ENCODE assay signal across 25 cellular contexts in genomic region chr11:62011881-62012280, GRCh38.
"Had no signal": no experiment of that assay in that cellular context is flagged by ENCODE, and none has a peak within 500 bp of the region (broad histone marks: within the 10 kb centered on the region; RNA-seq: fewer than 3 reads in every experiment).

No MANE protein-coding gene starts in this region.

- DNase-seq: colonic mucosa; dermis blood vessel endothelial cell; effector memory CD4-positive, alpha-beta T cell; heart left ventricle; kidney; midbrain; naive thymus-derived CD4-positive, alpha-beta T cell; nucleus accumbens; psoas muscle; right cardiac atrium; sigmoid colon; stimulated activated naive B cell treated with anti-CD40 and anti-IgM and Interleukin-4, amounts not matched to agents 10 μg/mL and 1 μg/mL and 100 μg/mL, for 72 hours; uterus had no signal

- H2AFZ ChIP-seq: hepatocyte, neural progenitor cell had no signal

- H3K4me1 ChIP-seq: colonic mucosa, esophagus muscularis mucosa, foreskin keratinocyte, gastroesophageal sphincter, neural progenitor cell, psoas muscle, sigmoid colon, upper lobe of right lung, uterus had no signal

- H3K27me3 Mint-ChIP-seq: naive thymus-derived CD4-positive, alpha-beta T cell had no signal

- H3K4me3 Mint-ChIP-seq: memory B cell; naive thymus-derived CD4-positive, alpha-beta T cell; nephron; neural progenitor cell; stimulated activated naive B cell treated with anti-CD40 and anti-IgM and Interleukin-4, amounts not matched to agents 10 μg/mL and 1 μg/mL and 100 μg/mL, for 72 hours; stimulated activated naive CD8-positive, alpha-beta T cell treated with anti-CD3 and anti-CD28 coated beads, Interleukin-15, Interleukin-2, amounts not matched to agents 100 ng/mL and 50 ng/mL, for 24 hours had no signal

- H3K27me3 ChIP-seq: colonic mucosa, esophagus muscularis mucosa, foreskin keratinocyte, gastroesophageal sphincter, heart left ventricle, hepatocyte, neural progenitor cell, sigmoid colon, tibial nerve, upper lobe of right lung, uterus had no signal

- H3K9ac ChIP-seq: neural progenitor cell had no signal

- H3K9me3 ChIP-seq: colonic mucosa, esophagus muscularis mucosa, gastroesophageal sphincter, heart left ventricle, psoas muscle, sigmoid colon, thoracic aorta, tibial nerve, upper lobe of right lung, uterus had no signal

- H3K4me1 Mint-ChIP-seq: memory B cell; stimulated activated naive B cell treated with anti-CD40 and anti-IgM and Interleukin-4, amounts not matched to agents 10 μg/mL and 1 μg/mL and 100 μg/mL, for 72 hours had no signal

- H3K27ac Mint-ChIP-seq: memory B cell; stimulated activated naive B cell treated with anti-CD40 and anti-IgM and Interleukin-4, amounts not matched to agents 10 μg/mL and 1 μg/mL and 100 μg/mL, for 72 hours; stimulated activated naive CD8-positive, alpha-beta T cell treated with anti-CD3 and anti-CD28 coated beads, Interleukin-15, Interleukin-2, amounts not matched to agents 100 ng/mL and 50 ng/mL, for 24 hours had no signal

- H3K9me3 Mint-ChIP-seq: nephron; stimulated activated naive B cell treated with anti-CD40 and anti-IgM and Interleukin-4, amounts not matched to agents 10 μg/mL and 1 μg/mL and 100 μg/mL, for 72 hours; stimulated activated naive CD8-positive, alpha-beta T cell treated with anti-CD3 and anti-CD28 coated beads, Interleukin-15, Interleukin-2, amounts not matched to agents 100 ng/mL and 50 ng/mL, for 24 hours had no signal

- H3K27ac ChIP-seq: colonic mucosa, esophagus muscularis mucosa, foreskin keratinocyte, gastroesophageal sphincter, heart left ventricle, hepatocyte, neural progenitor cell, psoas muscle, sigmoid colon, thoracic aorta, tibial nerve, upper lobe of right lung, uterus had no signal

- H3K36me3 ChIP-seq: colonic mucosa, esophagus muscularis mucosa, gastroesophageal sphincter, heart left ventricle, neural progenitor cell, sigmoid colon, thoracic aorta, tibial nerve, upper lobe of right lung, uterus had no signal

- H3K36me3 Mint-ChIP-seq: memory B cell; naive thymus-derived CD4-positive, alpha-beta T cell; neural progenitor cell; stimulated activated naive B cell treated with anti-CD40 and anti-IgM and Interleukin-4, amounts not matched to agents 10 μg/mL and 1 μg/mL and 100 μg/mL, for 72 hours had no signal

- H3K4me2 ChIP-seq: hepatocyte, neural progenitor cell had no signal

- H3K4me3 ChIP-seq: colonic mucosa, esophagus muscularis mucosa, gastroesophageal sphincter, heart left ventricle, hepatocyte, lung, neural progenitor cell, psoas muscle, sigmoid colon, thoracic aorta, tibial nerve, upper lobe of right lung, uterus had no signal
